Comparison of ENCODE assay signal across 29 cellular contexts in genomic region chr3:79284781-79285180, GRCh38.
"Had no signal": no experiment of that assay in that cellular context is flagged by ENCODE, and none has a peak within 500 bp of the region (broad histone marks: within the 10 kb centered on the region; RNA-seq: fewer than 3 reads in every experiment).

No MANE protein-coding gene starts in this region.

- H3K4me3 Mint-ChIP-seq: activated CD4-positive, alpha-beta T cell treated with anti-CD3 and anti-CD28 coated beads, Interleukin-2, amount 10 ng/mL, durations not matched to agents 24 days and 14 days; activated CD8-positive, alpha-beta T cell treated with anti-CD3 and anti-CD28 coated beads for 36 hours; activated naive CD4-positive, alpha-beta T cell treated with anti-CD3 and anti-CD28 coated beads, Interleukin-2, amount 50 U/mL, for 24 hours; activated naive CD8-positive, alpha-beta T cell treated with anti-CD3 and anti-CD28 coated beads, Interleukin-2, amount 10 ng/mL, durations not matched to agents 7 days and 5 days; activated T-cell treated with anti-CD3 and anti-CD28 coated beads, Interleukin-2, amount 50 U/mL, for 72 hours; activated T-helper 17 cell treated with anti-CD3 and anti-CD28 coated beads, Interleukin-2, amount 50 U/mL, for 72 hours; central memory CD8-positive, alpha-beta T cell; T-helper 1 cell treated with Interleukin-12 subunit alpha and Interleukin-12 subunit beta and Interleukin-4 antibody, amounts not matched to agents 30 μg/mL and 1 μg/mL, for 36 hours; T-helper 2 cell treated with Interferon-gamma antibody and Interleukin-4, amounts not matched to agents 5 μg/mL and 100 μg/mL, for 36 hours had no signal

- H3K4me1 Mint-ChIP-seq: activated CD4-positive, alpha-beta T cell treated with anti-CD3 and anti-CD28 coated beads, Interleukin-2, amount 10 ng/mL, durations not matched to agents 24 days and 14 days; activated naive CD4-positive, alpha-beta T cell treated with anti-CD3 and anti-CD28 coated beads, Interleukin-2, amount 50 U/mL, for 24 hours; activated naive CD8-positive, alpha-beta T cell treated with anti-CD3 and anti-CD28 coated beads, Interleukin-2, amount 10 ng/mL, durations not matched to agents 7 days and 5 days; activated T-helper 17 cell treated with anti-CD3 and anti-CD28 coated beads, Interleukin-2, amount 50 U/mL, for 72 hours; central memory CD8-positive, alpha-beta T cell had no signal

- H3K9me3 Mint-ChIP-seq: activated CD4-positive, alpha-beta T cell treated with anti-CD3 and anti-CD28 coated beads, Interleukin-2, amount 10 ng/mL, durations not matched to agents 24 days and 14 days; activated naive CD8-positive, alpha-beta T cell treated with anti-CD3 and anti-CD28 coated beads, Interleukin-2, amount 10 ng/mL, durations not matched to agents 7 days and 5 days had no signal

- H3K36me3 ChIP-seq: ascending aorta, cardiac muscle cell, SJCRH30 had no signal

- H3K27me3 Mint-ChIP-seq: activated CD4-positive, alpha-beta T cell treated with anti-CD3 and anti-CD28 coated beads, Interleukin-2, amount 10 ng/mL, durations not matched to agents 24 days and 14 days; activated CD8-positive, alpha-beta T cell treated with anti-CD3 and anti-CD28 coated beads for 36 hours; activated naive CD4-positive, alpha-beta T cell treated with anti-CD3 and anti-CD28 coated beads, Interleukin-2, amount 50 U/mL, for 24 hours; activated naive CD8-positive, alpha-beta T cell treated with anti-CD3 and anti-CD28 coated beads, Interleukin-2, amount 10 ng/mL, durations not matched to agents 7 days and 5 days; activated T-helper 17 cell treated with anti-CD3 and anti-CD28 coated beads, Interleukin-2, amount 50 U/mL, for 72 hours; central memory CD8-positive, alpha-beta T cell had no signal

- H3K4me1 ChIP-seq: ascending aorta, SJCRH30 had no signal

- H3K27ac ChIP-seq: ascending aorta, cardiac muscle cell, SJCRH30 had no signal

- ATAC-seq: activated CD8-positive, alpha-beta T cell treated with anti-CD3 and anti-CD28 coated beads for 36 hours; activated T-cell treated with anti-CD3 and anti-CD28 coated beads, Interleukin-2, amount 50 U/mL, for 72 hours; activated T-helper 17 cell treated with anti-CD3 and anti-CD28 coated beads, Interleukin-2, amount 50 U/mL, for 72 hours; Panc1 had no signal

- H3K27ac Mint-ChIP-seq: activated CD4-positive, alpha-beta T cell treated with anti-CD3 and anti-CD28 coated beads, Interleukin-2, amount 10 ng/mL, durations not matched to agents 24 days and 14 days; activated CD8-positive, alpha-beta T cell treated with anti-CD3 and anti-CD28 coated beads for 36 hours; activated naive CD4-positive, alpha-beta T cell treated with anti-CD3 and anti-CD28 coated beads, Interleukin-2, amount 50 U/mL, for 24 hours; activated naive CD8-positive, alpha-beta T cell treated with anti-CD3 and anti-CD28 coated beads, Interleukin-2, amount 10 ng/mL, durations not matched to agents 7 days and 5 days; activated T-cell treated with anti-CD3 and anti-CD28 coated beads, Interleukin-2, amount 50 U/mL, for 72 hours; activated T-helper 17 cell treated with anti-CD3 and anti-CD28 coated beads, Interleukin-2, amount 50 U/mL, for 72 hours; T-helper 1 cell treated with Interleukin-12 subunit alpha and Interleukin-12 subunit beta and Interleukin-4 antibody, amounts not matched to agents 30 μg/mL and 1 μg/mL, for 36 hours; T-helper 2 cell treated with Interferon-gamma antibody and Interleukin-4, amounts not matched to agents 5 μg/mL and 100 μg/mL, for 36 hours had no signal

- FAIRE-seq: TTC549 had no signal

- H3K9ac ChIP-seq: SK-N-SH had no signal

- H3K4me2 ChIP-seq: SK-N-SH had no signal

- H3K27me3 ChIP-seq: ascending aorta, cardiac muscle cell, SJCRH30 had no signal

- H3K4me3 ChIP-seq: ascending aorta, cardiac muscle cell, SJCRH30 had no signal

- H3K9me3 ChIP-seq: ascending aorta, SJCRH30, SK-N-SH had no signal

- DNase-seq: activated CD4-positive, alpha-beta T cell treated with anti-CD3 and anti-CD28 coated beads, Interleukin-2, amount 10 ng/mL, durations not matched to agents 24 days and 14 days; activated CD4-positive, alpha-beta T cell treated with anti-CD3 and anti-CD28 coated beads, Interleukin-2, amount 50 U/mL, for 4 hours; activated CD8-positive, alpha-beta T cell treated with anti-CD3 and anti-CD28 coated beads for 36 hours; activated gamma-delta T cell; activated naive CD4-positive, alpha-beta T cell treated with Interleukin-2 at 50 U/mL for 16 hours; activated naive CD8-positive, alpha-beta T cell treated with anti-CD3 and anti-CD28 coated beads, Interleukin-2, amount 10 ng/mL, durations not matched to agents 7 days and 5 days; activated T-cell treated with anti-CD3 and anti-CD28 coated beads, Interleukin-2, amount 50 U/mL, for 1 hour; activated T-cell treated with anti-CD3 and anti-CD28 coated beads, Interleukin-2, amount 50 U/mL, for 72 hours; amygdala; NCI-H1105 treated with DMSO at 0.1 percent for 48 hours; NCI-H1436; NCI-H1694; NCI-H2029; NCI-H345; NCI-H526; NCI-H748 treated with DMSO at 0.1 percent for 48 hours; OCI-M1; SHP77; SJCRH30; SK-N-SH had no signal

- H3K36me3 Mint-ChIP-seq: activated naive CD4-positive, alpha-beta T cell treated with anti-CD3 and anti-CD28 coated beads, Interleukin-2, amount 50 U/mL, for 24 hours; activated naive CD8-positive, alpha-beta T cell treated with anti-CD3 and anti-CD28 coated beads, Interleukin-2, amount 10 ng/mL, durations not matched to agents 7 days and 5 days had no signal
